11 cellular contexts compared by ENCODE assay signal in the genomic region with DNA sequence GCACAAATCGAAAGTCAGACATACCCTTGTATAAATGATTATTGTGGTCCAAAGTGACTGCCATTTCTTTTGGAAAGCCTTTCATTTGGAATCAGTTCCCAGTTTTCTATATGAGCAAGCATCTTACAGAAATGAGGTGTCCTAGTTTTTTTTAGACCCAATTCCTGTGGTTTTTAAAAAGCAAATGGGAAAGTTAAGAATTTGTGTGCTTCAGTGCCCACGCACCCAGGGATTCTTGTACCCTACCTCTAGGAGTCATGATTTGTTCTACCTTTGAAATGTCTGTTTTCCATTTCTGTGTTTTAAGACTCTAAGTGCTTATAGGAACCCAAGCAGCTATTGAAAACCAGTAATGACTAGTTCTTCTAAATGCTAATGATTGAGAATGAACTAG.
"Had no signal": no experiment of that assay in that cellular context is flagged by ENCODE, and none has a peak within 500 bp of the region (broad histone marks: within the 10 kb centered on the region; RNA-seq: fewer than 3 reads in every experiment).

No MANE protein-coding gene starts in this region.

- H3K27ac ChIP-seq: ascending aorta, colonic mucosa, ovary, VCaP had no signal

- H3K27me3 ChIP-seq: ascending aorta, colonic mucosa, heart left ventricle, ovary had no signal

- DNase-seq: activated effector memory CD4-positive, alpha-beta T cell treated with anti-CD3 and anti-CD28 coated beads, Interleukin-2, amount 50 U/mL, for 16 hours; activated T-cell treated with anti-CD3 and anti-CD28 coated beads for 4 hours; colonic mucosa; foreskin melanocyte; heart left ventricle; ovary; stimulated activated CD4-positive, alpha-beta T cell treated with anti-CD3 and anti-CD28 coated beads, Interleukin-4, amount 100 ng/mL, for 4 hours had no signal

- H3K4me3 Mint-ChIP-seq: nephron, type B pancreatic cell had no signal

- ATAC-seq: heart left ventricle had no signal

- H3K27ac Mint-ChIP-seq: nephron, type B pancreatic cell had no signal

- H3K9me3 Mint-ChIP-seq: nephron, type B pancreatic cell had no signal

- H3K36me3 Mint-ChIP-seq: type B pancreatic cell had no signal

- H3K9me3 ChIP-seq: ascending aorta, colonic mucosa, heart left ventricle, ovary had no signal

- H3K27me3 Mint-ChIP-seq: type B pancreatic cell had no signal

- H3K4me1 Mint-ChIP-seq: nephron had no signal

- H3K4me1 ChIP-seq: colonic mucosa had no signal

- H3K4me3 ChIP-seq: ascending aorta, colonic mucosa, heart left ventricle, ovary had no signal

- H3K36me3 ChIP-seq: ascending aorta, colonic mucosa, heart left ventricle, ovary had no signal
